In genomic region chr17:17362531-17362930, GRCh38 we compare ENCODE assay signal across 12 cellular contexts.
"Had no signal": no experiment of that assay in that cellular context is flagged by ENCODE, and none has a peak within 500 bp of the region (broad histone marks: within the 10 kb centered on the region; RNA-seq: fewer than 3 reads in every experiment).

No MANE protein-coding gene starts in this region.

- H3K27ac ChIP-seq: ascending aorta, foreskin keratinocyte, neutrophil, thyroid gland had no signal

- FAIRE-seq: colon, urothelium cell line had no signal

- DNase-seq: activated CD4-positive, alpha-beta T cell treated with anti-CD3 and anti-CD28 coated beads, Interleukin-2, amount 50 U/mL, for 4 hours; activated naive CD4-positive, alpha-beta T cell treated with anti-CD3 and anti-CD28 coated beads, Interleukin-2, amount 10 ng/mL, durations not matched to agents 7 days and 5 days; activated T-cell treated with anti-CD3 and anti-CD28 coated beads for 4 hours; foreskin keratinocyte; left colon; naive thymus-derived CD8-positive, alpha-beta T cell; stimulated activated CD4-positive, alpha-beta T cell treated with anti-CD3 and anti-CD28 coated beads, Interleukin-1b, Interleukin-23, amount 100 ng/mL, for 48 hours had no signal

- H3K9me3 ChIP-seq: neutrophil, thyroid gland had no signal

- H3K4me1 ChIP-seq: ascending aorta, foreskin keratinocyte, thyroid gland had no signal

- ATAC-seq: foreskin keratinocyte; naive thymus-derived CD8-positive, alpha-beta T cell had no signal

- H3K4me3 ChIP-seq: ascending aorta, thyroid gland had no signal

- H3K27me3 ChIP-seq: ascending aorta, neutrophil, thyroid gland had no signal

- H3K36me3 ChIP-seq: ascending aorta, neutrophil, thyroid gland had no signal
